ENCODE assay signal across 1 cellular context in the genomic region with DNA sequence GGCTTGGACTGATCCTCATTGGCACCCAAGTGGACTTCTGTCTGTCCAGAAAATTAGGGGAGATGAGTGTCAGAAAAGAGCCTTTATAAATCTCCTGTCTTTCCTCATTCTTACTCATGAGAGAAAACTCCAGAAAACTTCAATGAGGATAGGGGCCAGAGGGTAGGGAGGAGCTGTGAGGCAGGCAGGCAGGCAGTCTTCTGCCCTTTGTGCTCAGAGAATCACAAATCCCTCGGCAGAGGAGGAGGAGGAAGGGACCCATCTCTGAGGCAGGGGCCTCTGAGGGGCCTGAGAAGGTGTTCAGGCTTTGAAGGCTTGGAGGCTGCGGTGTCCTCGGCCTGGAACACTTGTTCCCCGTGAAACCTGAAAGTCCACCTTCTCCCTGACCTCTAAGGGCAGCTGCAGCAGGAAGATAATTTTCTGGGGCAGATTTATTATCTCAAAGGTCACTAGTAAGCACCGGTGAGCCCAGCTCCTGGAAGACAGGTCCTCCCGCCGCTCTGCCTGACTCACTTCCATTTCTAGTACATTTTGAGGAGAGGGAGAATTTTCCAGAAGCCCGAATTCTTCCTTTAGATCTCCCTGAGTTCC.
TF ChIP-seq lines count a peak whose summit lies in the region.

No MANE protein-coding gene starts in this region.

TF ChIP-seq in GM23338, 12 proteins besides CTCF, POLR2A, EP300 and RAD21 (continued from another document):
- TF ChIP-seq ZNF114 (CRISPR knock-in tag; IDR thresholded peaks at IDR 0.05) (no peak), POLR2AphosphoS5 (IDR thresholded peaks at IDR 0.05; ENCODE audit: low read depth) (no peak), STAT1 (IDR thresholded peaks at IDR 0.05; ENCODE audit: unreplicated experiment) (no peak), ZNF331 (CRISPR knock-in tag; IDR thresholded peaks at IDR 0.05; ENCODE audit: low read depth) (no peak), EZH2 (IDR thresholded peaks at IDR 0.05; ENCODE audit: low read depth, unreplicated experiment) (no peak), ZNF462 (CRISPR knock-in tag; IDR thresholded peaks at IDR 0.05) (no peak), NANOG (IDR thresholded peaks at IDR 0.05; ENCODE audit: borderline replicate concordance) (no peak), CREB1 (CRISPR knock-in tag; IDR thresholded peaks at IDR 0.05; ENCODE audit: low read depth) (no peak), JUNB (IDR thresholded peaks at IDR 0.05; ENCODE audit: unreplicated experiment) (no peak)
- TF ChIP-seq, protein P1, sequence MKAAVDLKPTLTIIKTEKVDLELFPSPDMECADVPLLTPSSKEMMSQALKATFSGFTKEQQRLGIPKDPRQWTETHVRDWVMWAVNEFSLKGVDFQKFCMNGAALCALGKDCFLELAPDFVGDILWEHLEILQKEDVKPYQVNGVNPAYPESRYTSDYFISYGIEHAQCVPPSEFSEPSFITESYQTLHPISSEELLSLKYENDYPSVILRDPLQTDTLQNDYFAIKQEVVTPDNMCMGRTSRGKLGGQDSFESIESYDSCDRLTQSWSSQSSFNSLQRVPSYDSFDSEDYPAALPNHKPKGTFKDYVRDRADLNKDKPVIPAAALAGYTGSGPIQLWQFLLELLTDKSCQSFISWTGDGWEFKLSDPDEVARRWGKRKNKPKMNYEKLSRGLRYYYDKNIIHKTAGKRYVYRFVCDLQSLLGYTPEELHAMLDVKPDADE (IDR thresholded peaks at IDR 0.05): no peak
